Comparison of ENCODE assay signal across 2 cellular contexts in the genomic region with DNA sequence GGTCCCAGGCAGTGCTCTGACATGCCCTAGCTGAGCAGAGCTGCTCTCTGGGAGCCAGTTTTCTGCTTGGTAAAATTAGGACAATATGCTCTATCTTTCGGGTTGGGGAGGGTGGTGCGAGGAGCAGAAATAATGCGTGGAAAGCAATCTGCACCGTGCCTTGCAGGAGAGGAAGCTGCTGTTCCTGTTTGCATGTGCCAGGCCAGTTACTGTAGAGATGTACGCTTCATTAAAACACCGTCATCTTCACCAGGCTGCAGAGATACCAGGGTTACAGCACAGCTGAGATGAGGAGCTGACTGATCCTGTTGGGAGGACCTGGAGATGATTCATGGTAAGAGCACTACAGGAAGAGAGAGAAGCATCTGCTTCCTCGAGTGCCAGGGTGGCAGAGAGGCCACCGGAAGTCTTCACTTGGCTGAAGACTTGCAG.
TF ChIP-seq lines count a peak whose summit lies in the region.

No MANE protein-coding gene starts in this region.

TF ChIP-seq in HepG2, 621 proteins besides CTCF, POLR2A, EP300 and RAD21:
- TF ChIP-seq XRCC5 (optimal IDR thresholded peaks at IDR 0.05; ENCODE audit: low read length) (no peak), SPEN (CRISPR knock-in tag; IDR thresholded peaks at IDR 0.05; ENCODE audit: low read depth) (no peak), LCORL (IDR thresholded peaks at IDR 0.05) (no peak), LCORL (CRISPR knock-in tag; IDR thresholded peaks at IDR 0.05) (no peak), TERF1 (CRISPR knock-in tag; IDR thresholded peaks at IDR 0.05) (no peak)

TF ChIP-seq in endothelial cell of umbilical vein, 7 proteins besides CTCF, POLR2A, EP300 and RAD21:
- no peak for TF ChIP-seq POLR2AphosphoS5 (IDR thresholded peaks at IDR 0.05; ENCODE audit: insufficient read depth, low read depth, low read length)
- TF ChIP-seq, protein P1, sequence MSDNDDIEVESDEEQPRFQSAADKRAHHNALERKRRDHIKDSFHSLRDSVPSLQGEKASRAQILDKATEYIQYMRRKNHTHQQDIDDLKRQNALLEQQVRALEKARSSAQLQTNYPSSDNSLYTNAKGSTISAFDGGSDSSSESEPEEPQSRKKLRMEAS (IDR thresholded peaks at IDR 0.05; ENCODE audit: insufficient read depth, insufficient read length), result no peak
- no peak for TF ChIP-seq GATA2 (IDR thresholded peaks at IDR 0.05; ENCODE audit: insufficient read depth, insufficient read length, low read depth, low read length)
- TF ChIP-seq EZH2 (IDR thresholded peaks at IDR 0.05; ENCODE audit: borderline replicate concordance, low read depth, low read length, severe bottlenecking), result no peak
- peak; percentile 10 for TF ChIP-seq JUN (IDR thresholded peaks at IDR 0.05; ENCODE audit: borderline replicate concordance, insufficient read depth, insufficient read length, low read depth)
- TF ChIP-seq FOS (IDR thresholded peaks at IDR 0.05; ENCODE audit: borderline replicate concordance, insufficient read depth, low read length), result no peak
